ENCODE assay signal across 9 cellular contexts in genomic region chr19:18373407-18373891, GRCh38. TPM values are rescaled to one million over a fixed set of nuclear protein-coding genes. Genes with fewer than 3 reads are reported as not detected.
DNase-seq lines count a peak whose midpoint lies in the region; ATAC-seq lines count a peak whose summit lies in the region.
"Had no signal": no experiment of that assay in that cellular context is flagged by ENCODE, and none has a peak within 500 bp of the region (broad histone marks: within the 10 kb centered on the region; RNA-seq: fewer than 3 reads in every experiment).

No MANE protein-coding gene starts in this region.

- H3K27me3 ChIP-seq in HUES6 (ENCODE audit: control insufficient read depth, insufficient read depth, low read length), result no peaks in the 10 kb centered on the region

- H3K27ac ChIP-seq in HUES6 (ENCODE audit: low read depth, low read length), result peak overlapping the region; percentile 85

- peak overlapping the region; percentile 82 for H3K27ac Mint-ChIP-seq in activated CD8-positive, alpha-beta T cell treated with anti-CD3 and anti-CD28 coated beads, Interleukin-2, amount 10 ng/mL, durations not matched to agents 7 days and 5 days
- H3K27ac Mint-ChIP-seq in immature natural killer cell, result peak overlapping the region; percentile 84 to 98 (median 95)
- peak overlapping the region; percentile 93 for H3K27ac Mint-ChIP-seq in stimulated activated effector memory CD8-positive, alpha-beta T cell treated with anti-CD3 and anti-CD28 coated beads, Interleukin-12 subunit alpha, Interleukin-12 subunit beta, amount 100 ng/mL, for 72 hours

- H3K9me3 Mint-ChIP-seq in activated CD8-positive, alpha-beta T cell treated with anti-CD3 and anti-CD28 coated beads, Interleukin-2, amount 10 ng/mL, durations not matched to agents 7 days and 5 days (ENCODE audit: insufficient read depth), result no peaks in the 10 kb centered on the region
- H3K9me3 Mint-ChIP-seq in immature natural killer cell, result no peaks in the 10 kb centered on the region
- no peaks in the 10 kb centered on the region for H3K9me3 Mint-ChIP-seq in stimulated activated effector memory CD8-positive, alpha-beta T cell treated with anti-CD3 and anti-CD28 coated beads, Interleukin-12 subunit alpha, Interleukin-12 subunit beta, amount 100 ng/mL, for 72 hours

- POLR2A ChIA-PET in activated CD8-positive, alpha-beta T cell treated with anti-CD3 and anti-CD28 coated beads, Interleukin-2, amount 10 ng/mL, durations not matched to agents 7 days and 5 days (lab: Charles Lee), result interaction anchor here (0.6 kb wide), 1 partner anchor 142 kb away, joined by 4 read pairs; no protein-coding TSS in a partner anchor

- CTCF ChIA-PET in activated CD8-positive, alpha-beta T cell treated with anti-CD3 and anti-CD28 coated beads, Interleukin-2, amount 10 ng/mL, durations not matched to agents 7 days and 5 days (lab: Charles Lee), result interaction anchor here (0.6 to 1.6 kb wide), 4 partner anchors 14 to 94 kb away, joined by 3 to 15 read pairs (median 4); no protein-coding TSS in a partner anchor

- H3K9me3 ChIP-seq in HUES6 (ENCODE audit: control insufficient read depth, insufficient read depth, low read depth, low read length), result no peaks in the 10 kb centered on the region

- H3K36me3 ChIP-seq in HUES6 (ENCODE audit: control insufficient read depth, insufficient read depth, low read length), result no peaks in the 10 kb centered on the region

- no peaks in the 10 kb centered on the region for H3K27me3 Mint-ChIP-seq in activated CD8-positive, alpha-beta T cell treated with anti-CD3 and anti-CD28 coated beads, Interleukin-2, amount 10 ng/mL, durations not matched to agents 7 days and 5 days (ENCODE audit: low read depth)
- H3K27me3 Mint-ChIP-seq in immature natural killer cell (ENCODE audit: low read depth in 3 of 3), result peaks cover 6 to 9% (median 7%) of the 10 kb centered on the region in 3 donors

- H3K4me1 ChIP-seq in HUES6 (ENCODE audit: control insufficient read depth, insufficient read depth, low read length), result peaks cover 24% of the 10 kb centered on the region

- H3K4me3 ChIP-seq in HUES6 (ENCODE audit: low read depth, low read length), result no peak overlapping the region

- H3K4me1 Mint-ChIP-seq in activated CD8-positive, alpha-beta T cell treated with anti-CD3 and anti-CD28 coated beads, Interleukin-2, amount 10 ng/mL, durations not matched to agents 7 days and 5 days (ENCODE audit: low read depth), result peaks cover 16% of the 10 kb centered on the region
- peaks cover 18 to 29% of the 10 kb centered on the region in 2 donors for H3K4me1 Mint-ChIP-seq in immature natural killer cell
- peaks cover 13% of the 10 kb centered on the region for H3K4me1 Mint-ChIP-seq in stimulated activated effector memory CD8-positive, alpha-beta T cell treated with anti-CD3 and anti-CD28 coated beads, Interleukin-12 subunit alpha, Interleukin-12 subunit beta, amount 100 ng/mL, for 72 hours

- DNase-seq in activated CD8-positive, alpha-beta T cell treated with anti-CD3 and anti-CD28 coated beads, Interleukin-2, amount 10 ng/mL, durations not matched to agents 7 days and 5 days, result no peak
- no peak for DNase-seq in immature natural killer cell
- no peak for DNase-seq in stimulated activated effector memory CD8-positive, alpha-beta T cell treated with anti-CD3 and anti-CD28 coated beads, Interleukin-12 subunit alpha, Interleukin-12 subunit beta, amount 100 ng/mL, for 72 hours (ENCODE audit: low spot score in 2 of 2)
- DNase-seq in NCI-H2107 (lab: John Stamatoyannopoulos, UW), result no peak
- DNase-seq in activated gamma-delta T cell treated with Interleukin-2 at 50 U/mL for 16 hours, result no peak
- DNase-seq in stimulated activated naive CD4-positive, alpha-beta T cell treated with Interleukin-2 at 50 U/mL for 16 hours (lab: John Stamatoyannopoulos, UW), result no peak

- no peak overlapping the region for H3K4me3 Mint-ChIP-seq in activated CD8-positive, alpha-beta T cell treated with anti-CD3 and anti-CD28 coated beads, Interleukin-2, amount 10 ng/mL, durations not matched to agents 7 days and 5 days
- H3K4me3 Mint-ChIP-seq in immature natural killer cell, result peak overlapping the region; percentile 75 to 82 (median 77)
- H3K4me3 Mint-ChIP-seq in stimulated activated effector memory CD8-positive, alpha-beta T cell treated with anti-CD3 and anti-CD28 coated beads, Interleukin-12 subunit alpha, Interleukin-12 subunit beta, amount 100 ng/mL, for 72 hours, result peak overlapping the region; percentile 59

- H3K9ac ChIP-seq in HUES6 (ENCODE audit: low read length), result peak overlapping the region; percentile 79

- ATAC-seq in activated CD8-positive, alpha-beta T cell treated with anti-CD3 and anti-CD28 coated beads, Interleukin-2, amount 10 ng/mL, durations not matched to agents 7 days and 5 days, result no peak
- no peak for ATAC-seq in stimulated activated effector memory CD8-positive, alpha-beta T cell treated with anti-CD3 and anti-CD28 coated beads, Interleukin-12 subunit alpha, Interleukin-12 subunit beta, amount 100 ng/mL, for 72 hours
- no peak for ATAC-seq in GM18519 (IDR thresholded peaks at IDR 0.05; ENCODE audit: low FRiP score, unreplicated experiment)

- H3K36me3 Mint-ChIP-seq in activated CD8-positive, alpha-beta T cell treated with anti-CD3 and anti-CD28 coated beads, Interleukin-2, amount 10 ng/mL, durations not matched to agents 7 days and 5 days (ENCODE audit: low read depth), result no peaks in the 10 kb centered on the region
- no peaks in the 10 kb centered on the region for H3K36me3 Mint-ChIP-seq in immature natural killer cell
- no peaks in the 10 kb centered on the region for H3K36me3 Mint-ChIP-seq in stimulated activated effector memory CD8-positive, alpha-beta T cell treated with anti-CD3 and anti-CD28 coated beads, Interleukin-12 subunit alpha, Interleukin-12 subunit beta, amount 100 ng/mL, for 72 hours

RNA-seq across cellular contexts. Expression of gene GDF15, which starts 12.5 kb away (rescaled TPM):
- not detected for total RNA-seq in activated CD8-positive, alpha-beta T cell treated with anti-CD3 and anti-CD28 coated beads, Interleukin-2, amount 10 ng/mL, durations not matched to agents 7 days and 5 days
- polyA plus RNA-seq in immature natural killer cell, result not detected

RNA-seq across cellular contexts. Expression of gene LRRC25, which starts 24.0 kb away (rescaled TPM):
- total RNA-seq in activated CD8-positive, alpha-beta T cell treated with anti-CD3 and anti-CD28 coated beads, Interleukin-2, amount 10 ng/mL, durations not matched to agents 7 days and 5 days, result under 1 TPM; 0.53 to 0.68 TPM
- 10 to 100 TPM in 1 of 3 donors, 1 to 10 TPM in 2; 2.7 to 18.1 (median 7.7) TPM for polyA plus RNA-seq in immature natural killer cell
- total RNA-seq: HT1080 had no signal

RNA-seq across cellular contexts. Expression of gene PGPEP1, which starts 33.1 kb away (rescaled TPM):
- total RNA-seq in activated CD8-positive, alpha-beta T cell treated with anti-CD3 and anti-CD28 coated beads, Interleukin-2, amount 10 ng/mL, durations not matched to agents 7 days and 5 days, result 10 to 100 TPM; 30.1 to 34.5 TPM
- polyA plus RNA-seq in immature natural killer cell, result 10 to 100 TPM in 2 of 3 donors, 1 to 10 TPM in 1; 8.2 to 20.6 (median 17.5) TPM

RNA-seq across cellular contexts. Expression of gene SSBP4, which starts 45.7 kb away (rescaled TPM):
- total RNA-seq in activated CD8-positive, alpha-beta T cell treated with anti-CD3 and anti-CD28 coated beads, Interleukin-2, amount 10 ng/mL, durations not matched to agents 7 days and 5 days, result 100 to 1,000 TPM; 198 to 204 TPM
- 100 to 1,000 TPM in 2 of 3 donors, 10 to 100 TPM in 1; 73.5 to 122 (median 107) TPM for polyA plus RNA-seq in immature natural killer cell

RNA-seq across cellular contexts. Expression of gene LSM4, which starts 50.6 kb away (rescaled TPM):
- total RNA-seq in activated CD8-positive, alpha-beta T cell treated with anti-CD3 and anti-CD28 coated beads, Interleukin-2, amount 10 ng/mL, durations not matched to agents 7 days and 5 days, result 100 to 1,000 TPM; 199 to 215 TPM
- polyA plus RNA-seq in immature natural killer cell, result 100 to 1,000 TPM; 128 to 189 (median 178) TPM
